8 cellular contexts compared by ENCODE assay signal in genomic region chr6:44078795-44079671, GRCh38. TPM values are rescaled to one million over a fixed set of nuclear protein-coding genes. Genes with fewer than 3 reads are reported as not detected.
DNase-seq lines count a peak whose midpoint lies in the region; ATAC-seq and TF ChIP-seq lines count a peak whose summit lies in the region.

No MANE protein-coding gene starts in this region.

- H3K27me3 ChIP-seq in SU-DHL-6 (ENCODE audit: low read length): no peaks in the 10 kb centered on the region
- H3K27me3 ChIP-seq in body of pancreas: no peaks in the 10 kb centered on the region

- H3K4me2 ChIP-seq in SU-DHL-6 (ENCODE audit: low read depth, low read length, poor library complexity, severe bottlenecking): peak overlapping the region; percentile 74

- intact Hi-C loops in body of pancreas (cut with DNase I): loop anchor here (10.0 kb wide), 1 partner anchor 124 kb away; no protein-coding TSS in a partner anchor

- peaks cover 20% of the 10 kb centered on the region for H3K4me1 ChIP-seq in body of pancreas

- ATAC-seq in GM18909 (IDR thresholded peaks at IDR 0.05; ENCODE audit: poor library complexity, unreplicated experiment): peak; percentile 31
- peak; percentile 73 for ATAC-seq in body of pancreas
- no peak for ATAC-seq in HG03432 (IDR thresholded peaks at IDR 0.05; ENCODE audit: unreplicated experiment)

- no peak overlapping the region for H3K4me3 ChIP-seq in SU-DHL-6 (ENCODE audit: insufficient read depth, low read length, poor library complexity, severe bottlenecking)
- H3K4me3 ChIP-seq in body of pancreas: no peak overlapping the region

- no peaks in the 10 kb centered on the region for H3K36me3 ChIP-seq in SU-DHL-6 (ENCODE audit: low read length)
- H3K36me3 ChIP-seq in body of pancreas (replicated peaks in 1 of 2; ENCODE audit: insufficient read depth in 1 of 2, low read depth in 2 of 2): no peaks in the 10 kb centered on the region

- no peaks in the 10 kb centered on the region for H3K79me2 ChIP-seq in SU-DHL-6 (ENCODE audit: insufficient read depth, low read length)

- TF ChIP-seq POLR2A in body of pancreas (IDR thresholded peaks at IDR 0.05): no peak

- no peak overlapping the region for H2AFZ ChIP-seq in SU-DHL-6 (ENCODE audit: low read depth, low read length, severe bottlenecking)

- H3K9me2 ChIP-seq in SU-DHL-6 (replicated peaks; ENCODE audit: insufficient read depth, low read length): no peaks in the 10 kb centered on the region

- H3K9me3 ChIP-seq in SU-DHL-6 (ENCODE audit: insufficient read depth, low read length): no peaks in the 10 kb centered on the region
- H3K9me3 ChIP-seq in body of pancreas: no peaks in the 10 kb centered on the region

- H3F3A ChIP-seq in SU-DHL-6 (ENCODE audit: insufficient read depth): peaks cover 23% of the 10 kb centered on the region

- TF ChIP-seq CTCF in SU-DHL-6 (IDR thresholded peaks at IDR 0.05; ENCODE audit: insufficient read depth, low read length, poor library complexity, severe bottlenecking) (peak; percentile 89), body of pancreas (IDR thresholded peaks at IDR 0.05) (peak; percentile 80 to 97 (median 97))

- H3K27ac ChIP-seq in SU-DHL-6 (ENCODE audit: low read depth, low read length): no peak overlapping the region
- no peak overlapping the region for H3K27ac ChIP-seq in body of pancreas

- 7 to 18% methylated on average over 4 to 8 of the region's 8 CpGs for WGBS in body of pancreas, 2 donors

- DNase-seq in body of pancreas (peak; percentile 79 to 83 (median 82)), kidney tubule cell (ENCODE audit: low spot score) (peak; percentile 81), midbrain (lab: John Stamatoyannopoulos, UW) (no peak), NCI-H524 (lab: John Stamatoyannopoulos, UW) (no peak)
- peak; percentile 52 to 66 (median 61) for DNase-seq in stimulated activated CD4-positive, alpha-beta T cell treated with anti-CD3 and anti-CD28 coated beads, TNF-alpha, amount 100 ng/mL, for 24 hours (ENCODE audit: low read depth in 3 of 3)

- H3K9ac ChIP-seq in SU-DHL-6 (ENCODE audit: low read length): no peak overlapping the region; the same call in 1 of the 2 replicates

- no peaks in the 10 kb centered on the region for H4K20me1 ChIP-seq in SU-DHL-6 (ENCODE audit: low read depth, low read length)

RNA-seq across cellular contexts. Expression of gene MRPL14, which starts 48.2 kb away (rescaled TPM):
- total RNA-seq in body of pancreas: 10 to 100 TPM; 14.8 to 20.8 TPM

RNA-seq across cellular contexts. Expression of gene TMEM63B, which starts 48.3 kb away (rescaled TPM):
- 10 to 100 TPM in 1 of 2 donors, 1 to 10 TPM in 1; 7.6 to 11.9 TPM for total RNA-seq in body of pancreas

Comparison
In these comparisons a context has a peak if more than half of its experiments do, and no peak if none do; other contexts are left out.
1. DNase-seq: peak in body of pancreas (4 of 4), kidney tubule cell (single experiment) and stimulated activated CD4-positive, alpha-beta T cell treated with anti-CD3 and anti-CD28 coated beads, TNF-alpha, amount 100 ng/mL, for 24 hours (3 of 3); none in midbrain (single experiment) and NCI-H524 (0 of 2).